Comparison of ENCODE assay signal across 12 cellular contexts in the genomic region with DNA sequence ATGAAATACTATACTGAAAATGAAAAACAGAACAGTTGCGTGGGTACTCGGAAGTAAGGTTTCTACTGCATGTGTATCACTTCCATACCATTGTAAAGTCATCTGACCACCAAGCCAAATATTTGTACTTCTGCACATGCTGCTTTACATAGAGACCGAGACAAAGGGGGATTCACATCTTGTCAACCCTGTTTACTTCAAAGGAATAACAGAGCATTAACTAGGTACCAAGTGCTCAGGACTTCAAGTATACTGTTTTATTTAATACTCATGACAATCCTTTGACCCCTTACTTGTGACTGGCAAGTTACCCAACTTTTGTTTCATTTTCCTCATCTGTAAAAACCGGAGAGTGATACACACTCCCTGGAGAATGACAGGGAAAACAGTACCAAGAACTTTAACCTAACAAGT. TPM values are rescaled to one million over a fixed set of nuclear protein-coding genes. Genes with fewer than 3 reads are reported as not detected.
DNase-seq lines count a peak whose midpoint lies in the region; ATAC-seq and TF ChIP-seq lines count a peak whose summit lies in the region.
"Had no signal": no experiment of that assay in that cellular context is flagged by ENCODE, and none has a peak within 500 bp of the region (broad histone marks: within the 10 kb centered on the region; RNA-seq: fewer than 3 reads in every experiment).

No MANE protein-coding gene starts in this region.

- CTCF ChIA-PET in AG04450 (lab: Charles Lee): interaction anchor here (1.2 kb wide), 1 partner anchor 81 kb away, joined by 3 read pairs; no protein-coding TSS in a partner anchor

- no peak for DNase-seq in AG04450 (ENCODE audit: low read depth, low spot score)
- DNase-seq in GM13977 (ENCODE audit: low spot score): peak; percentile 63
- DNase-seq in NCI-H526 treated with DMSO at 0.1 percent for 48 hours (lab: John Stamatoyannopoulos, UW): peak; percentile 54
- no peak for DNase-seq in immature natural killer cell
- DNase-seq in lower leg skin (ENCODE audit: low spot score in 2 of 2): no peak
- DNase-seq in effector memory CD4-positive, alpha-beta T cell: no peak
- DNase-seq: activated naive CD8-positive, alpha-beta T cell treated with anti-CD3 and anti-CD28 coated beads, Interleukin-2, amount 10 ng/mL, durations not matched to agents 7 days and 5 days; NCI-H1436 had no signal

- no peaks in the 10 kb centered on the region for H3K36me3 ChIP-seq in effector memory CD4-positive, alpha-beta T cell (ENCODE audit: control insufficient read depth, insufficient read depth, low read length)

- intact Hi-C loops in lower leg skin (cut with DNase I; ENCODE audit: low total_unique reads): no loop called here

- H3K27ac Mint-ChIP-seq in immature natural killer cell: peak overlapping the region; percentile 16 to 87 (median 69)
- H3K27ac Mint-ChIP-seq: activated naive CD8-positive, alpha-beta T cell treated with anti-CD3 and anti-CD28 coated beads, Interleukin-2, amount 10 ng/mL, durations not matched to agents 7 days and 5 days had no signal

- 60 to 72% methylated on average over 4 of the region's 4 CpGs for WGBS in lower leg skin, 2 donors

- peaks cover 30% of the 10 kb centered on the region for H3K4me1 ChIP-seq in effector memory CD4-positive, alpha-beta T cell (ENCODE audit: control insufficient read depth, insufficient read depth, low read length, poor library complexity, severe bottlenecking)

- peak overlapping the region in 4 of 5 donors; percentile 43 to 78 (median 60) for H3K4me3 Mint-ChIP-seq in immature natural killer cell

- H3K27me3 Mint-ChIP-seq in immature natural killer cell (ENCODE audit: low read depth in 3 of 3): peaks cover 0 to 1% (median 0%) of the 10 kb centered on the region in 3 donors
- H3K27me3 Mint-ChIP-seq: activated naive CD8-positive, alpha-beta T cell treated with anti-CD3 and anti-CD28 coated beads, Interleukin-2, amount 10 ng/mL, durations not matched to agents 7 days and 5 days had no signal

- TF ChIP-seq POLR2A in lower leg skin (IDR thresholded peaks at IDR 0.05): no peak

- no peak for TF ChIP-seq CTCF in AG04450 (IDR thresholded peaks at IDR 0.05; ENCODE audit: low read depth, low read length)
- no peak for TF ChIP-seq CTCF in GM13977 (IDR thresholded peaks at IDR 0.05; ENCODE audit: extremely low read depth, insufficient read depth, missing control alignments)
- no peak for TF ChIP-seq CTCF in lower leg skin (IDR thresholded peaks at IDR 0.05)

- peak overlapping the region; percentile 34 for H3K27ac ChIP-seq in AG04450 (ENCODE audit: low read depth, low read length)
- H3K27ac ChIP-seq in effector memory CD4-positive, alpha-beta T cell (ENCODE audit: insufficient read depth, low read length, poor library complexity, severe bottlenecking): no peak overlapping the region
- H3K27ac ChIP-seq: BLaER1, VCaP had no signal

- peaks cover 93 to 100% of the 10 kb centered on the region in 2 donors for H3K4me1 Mint-ChIP-seq in immature natural killer cell

- H3K9me3 ChIP-seq in AG04450 (ENCODE audit: control insufficient read depth, insufficient read depth, low read length): no peaks in the 10 kb centered on the region
- H3K9me3 ChIP-seq in effector memory CD4-positive, alpha-beta T cell (ENCODE audit: control insufficient read depth, low read length): no peaks in the 10 kb centered on the region

- in situ Hi-C loops in GM13977 (cut with MboI; ENCODE audit: low pct_unique_long_range_greater_than_20kb, low sequenced_read_pairs, unreplicated experiment): no loop called here

- no peak for ATAC-seq in HG03045 (IDR thresholded peaks at IDR 0.05; ENCODE audit: unreplicated experiment)
- ATAC-seq in HG02970 (IDR thresholded peaks at IDR 0.05; ENCODE audit: low FRiP score, unreplicated experiment): no peak

- POLR2A ChIA-PET in AG04450 (lab: Yijun Ruan, JAX): no interaction called here

- H3K27me3 ChIP-seq in AG04450 (ENCODE audit: control insufficient read depth, insufficient read depth, low read length): no peaks in the 10 kb centered on the region
- no peaks in the 10 kb centered on the region for H3K27me3 ChIP-seq in effector memory CD4-positive, alpha-beta T cell (replicated peaks; ENCODE audit: control insufficient read depth, insufficient read depth, low read length, poor library complexity, severe bottlenecking)
- H3K27me3 ChIP-seq: BLaER1 had no signal

- no peaks in the 10 kb centered on the region for H3K9me3 Mint-ChIP-seq in immature natural killer cell
- H3K9me3 Mint-ChIP-seq: activated naive CD8-positive, alpha-beta T cell treated with anti-CD3 and anti-CD28 coated beads, Interleukin-2, amount 10 ng/mL, durations not matched to agents 7 days and 5 days had no signal

- H3K4me3 ChIP-seq in AG04450 (ENCODE audit: low read depth, low read length) (no peak overlapping the region), lower leg skin (ENCODE audit: low read depth, poor library complexity, severe bottlenecking) (no peak overlapping the region)
- no peak overlapping the region for H3K4me3 ChIP-seq in effector memory CD4-positive, alpha-beta T cell (ENCODE audit: insufficient read depth, low read depth, low read length, poor library complexity, severe bottlenecking)
- H3K4me3 ChIP-seq: BLaER1 had no signal

- H3K36me3 Mint-ChIP-seq in immature natural killer cell: no peaks in the 10 kb centered on the region

RNA-seq across cellular contexts. Expression of a gene that starts 9.9 kb away (rescaled TPM):
- polyA plus RNA-seq in AG04450 (2011; rRNA removed): 152 and 154 TPM in 2 replicates
- 49.4 and 53.8 TPM in 2 replicates for polyA minus RNA-seq in AG04450 (2011; rRNA and poly(A)+ RNA removed)
- 100 to 1,000 TPM; 151 to 168 (median 162) TPM for polyA plus RNA-seq in immature natural killer cell
- 100 to 1,000 TPM in 1 of 4 donors, 10 to 100 TPM in 3; 72.3 to 121 (median 85.2) TPM for total RNA-seq in lower leg skin

Comparison
In these comparisons a context has a peak if more than half of its experiments do, and no peak if none do; other contexts are left out.
1. DNase-seq: peak in GM13977 (single experiment) and NCI-H526 treated with DMSO at 0.1 percent for 48 hours (single experiment); none in AG04450 (single experiment), immature natural killer cell (0 of 3), lower leg skin (0 of 2) and effector memory CD4-positive, alpha-beta T cell (0 of 3).